ENCODE assay signal across 19 cellular contexts in the genomic region with DNA sequence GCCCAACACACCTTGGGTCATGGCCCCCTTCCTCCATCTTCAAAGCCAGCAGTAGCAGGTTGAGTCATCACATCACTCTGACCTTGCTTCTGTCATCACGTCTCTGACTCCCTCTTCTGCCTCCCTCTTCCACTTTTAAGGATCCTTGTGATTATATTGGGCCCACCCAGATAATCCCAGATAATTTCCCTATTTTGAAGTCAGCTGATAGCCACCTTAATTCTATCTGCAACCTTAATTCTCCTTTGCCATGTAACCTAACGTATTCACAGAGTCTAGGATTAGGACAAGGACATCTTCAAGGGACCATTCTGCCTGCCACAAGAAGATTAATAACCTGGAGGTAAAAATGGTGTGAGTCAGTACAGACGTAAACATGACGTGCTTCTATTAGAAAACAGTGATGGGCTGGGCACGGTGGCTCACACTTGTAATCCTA. TPM values are rescaled to one million over a fixed set of nuclear protein-coding genes. Genes with fewer than 3 reads are reported as not detected.
DNase-seq lines count a peak whose midpoint lies in the region; ATAC-seq, FAIRE-seq and TF ChIP-seq lines count a peak whose summit lies in the region.
"Had no signal": no experiment of that assay in that cellular context is flagged by ENCODE, and none has a peak within 500 bp of the region (broad histone marks: within the 10 kb centered on the region; RNA-seq: fewer than 3 reads in every experiment).

No MANE protein-coding gene starts in this region.

- DNase-seq in HepG2 (ENCODE audit: low spot score) (no peak), right lobe of liver (no peak), neural progenitor cell (ENCODE audit: low spot score) (no peak)
- DNase-seq in activated CD8-positive, alpha-beta memory T cell treated with anti-CD3 and anti-CD28 coated beads, Interleukin-2, amount 10 ng/mL, durations not matched to agents 7 days and 5 days, result no peak
- DNase-seq: activated CD4-positive, alpha-beta T cell treated with anti-CD3 and anti-CD28 coated beads for 36 hours; activated gamma-delta T cell; CD4-positive, alpha-beta memory T cell; DND-41; foreskin melanocyte; left cardiac atrium; retina; upper lobe of left lung had no signal

- intact Hi-C loops in HepG2 (cut with micrococcal nuclease; ENCODE audit: unreplicated experiment) (no loop called here), right lobe of liver (cut with DNase I) (no loop called here)

- H3K27ac ChIP-seq in HepG2 (ENCODE audit: extremely low read length, insufficient read depth, low read length) (peak overlapping the region; percentile 27), right lobe of liver (no peak overlapping the region), neural progenitor cell (no peak overlapping the region)
- H3K27ac ChIP-seq: SK-N-MC, upper lobe of left lung had no signal

- POLR2A ChIA-PET in HepG2 (lab: Yijun Ruan, JAX), result interaction anchor here (1.2 to 7.6 kb wide), 5 partner anchors 22 to 69 kb away, joined by 3 to 85 read pairs (median 6); partner anchors contain the start of genes CTSA, DNTTIP1, NEURL2 and SNX21

- H2AFZ ChIP-seq in HepG2 (ENCODE audit: low read length) (no peak overlapping the region), neural progenitor cell (replicated peaks) (no peak overlapping the region)
- H2AFZ ChIP-seq: GM23338 had no signal

- H3K4me3 ChIP-seq in HepG2 (replicated peaks in 1 of 3; ENCODE audit: insufficient read depth in 1 of 3, low read depth in 2 of 3, low read length in 3 of 3), result no peak overlapping the region
- H3K4me3 ChIP-seq in right lobe of liver, result no peak overlapping the region
- no peak overlapping the region for H3K4me3 ChIP-seq in neural progenitor cell
- H3K4me3 ChIP-seq: GM23338, SK-N-MC, upper lobe of left lung had no signal

- H4K20me1 ChIP-seq in HepG2 (ENCODE audit: insufficient read depth, low read length) (no peaks in the 10 kb centered on the region), neural progenitor cell (ENCODE audit: low read depth) (no peaks in the 10 kb centered on the region)

- ATAC-seq in HepG2 (no peak), right lobe of liver (no peak), HG03469 (IDR thresholded peaks at IDR 0.05; ENCODE audit: unreplicated experiment) (no peak)
- ATAC-seq in activated CD8-positive, alpha-beta memory T cell treated with anti-CD3 and anti-CD28 coated beads, Interleukin-2, amount 10 ng/mL, durations not matched to agents 7 days and 5 days, result no peak
- ATAC-seq: activated CD4-positive, alpha-beta T cell treated with anti-CD3 and anti-CD28 coated beads for 36 hours; GM23338; left cardiac atrium had no signal

- H3K27me3 ChIP-seq in HepG2 (ENCODE audit: control insufficient read depth in 1 of 2, insufficient read depth in 2 of 2, low read length in 2 of 2) (no peaks in the 10 kb centered on the region; a peak in 1 of 5 replicates), right lobe of liver (no peaks in the 10 kb centered on the region), neural progenitor cell (no peaks in the 10 kb centered on the region)
- H3K27me3 ChIP-seq: upper lobe of left lung had no signal

- no peak overlapping the region for H3K9ac ChIP-seq in HepG2 (ENCODE audit: insufficient read depth, low read depth, low read length)
- H3K9ac ChIP-seq in neural progenitor cell, result no peak overlapping the region

- H3K4me1 ChIP-seq in HepG2 (ENCODE audit: insufficient read depth, low read length) (peaks cover 84% of the 10 kb centered on the region), right lobe of liver (peaks cover 0 to 18% (median 5%) of the 10 kb centered on the region in 4 donors), neural progenitor cell (no peaks in the 10 kb centered on the region)

- H3K9me3 ChIP-seq in HepG2 (ENCODE audit: low read length) (no peaks in the 10 kb centered on the region), right lobe of liver (no peaks in the 10 kb centered on the region), neural progenitor cell (ENCODE audit: low read depth) (no peaks in the 10 kb centered on the region)
- H3K9me3 ChIP-seq: upper lobe of left lung had no signal

- H3K9me3 Mint-ChIP-seq in brain, result peaks cover 0 to 1% (median 0%) of the 10 kb centered on the region in 5 experiments
- H3K9me3 Mint-ChIP-seq in neural progenitor cell, result no peaks in the 10 kb centered on the region
- H3K9me3 Mint-ChIP-seq in activated CD8-positive, alpha-beta memory T cell treated with anti-CD3 and anti-CD28 coated beads, Interleukin-2, amount 10 ng/mL, durations not matched to agents 7 days and 5 days (ENCODE audit: low read depth), result no peaks in the 10 kb centered on the region
- H3K9me3 Mint-ChIP-seq: CD4-positive, alpha-beta memory T cell; GM23338; mesothelial cell of epicardium; stimulated activated naive CD8-positive, alpha-beta T cell treated with anti-CD3 and anti-CD28 coated beads, Interleukin-15, Interleukin-2, amounts not matched to agents 100 ng/mL and 50 ng/mL, for 24 hours had no signal

- no peak for TF ChIP-seq EP300 in HepG2 (IDR thresholded peaks at IDR 0.05; ENCODE audit: low read depth in 2 of 2, low read length in 2 of 2)
- TF ChIP-seq EP300 in HepG2 (CRISPR knock-in tag; IDR thresholded peaks at IDR 0.05; ENCODE audit: borderline replicate concordance), result no peak

- no peak for FAIRE-seq in HepG2 (lab: Jason Lieb, UNC)
- FAIRE-seq: colon had no signal

- TF ChIP-seq RAD21 in HepG2 (CRISPR knock-in tag; IDR thresholded peaks at IDR 0.05), result no peak

- H3K4me1 Mint-ChIP-seq in brain (peaks cover 61% of the 10 kb centered on the region), neural progenitor cell (peaks cover 23% of the 10 kb centered on the region)
- H3K4me1 Mint-ChIP-seq in activated CD8-positive, alpha-beta memory T cell treated with anti-CD3 and anti-CD28 coated beads, Interleukin-2, amount 10 ng/mL, durations not matched to agents 7 days and 5 days, result peaks cover 38% of the 10 kb centered on the region

- TF ChIP-seq CTCF in HepG2 (CRISPR knock-in tag; IDR thresholded peaks at IDR 0.05) (no peak), right lobe of liver (IDR thresholded peaks at IDR 0.05) (no peak), brain (conservative IDR thresholded peaks at IDR 0.05) (no peak), neural progenitor cell (IDR thresholded peaks at IDR 0.05) (no peak)

- H3K27me3 Mint-ChIP-seq in brain (peaks cover 5% of the 10 kb centered on the region), neural progenitor cell (ENCODE audit: insufficient read depth, low read depth) (peaks cover 2% of the 10 kb centered on the region)
- H3K27me3 Mint-ChIP-seq in activated CD8-positive, alpha-beta memory T cell treated with anti-CD3 and anti-CD28 coated beads, Interleukin-2, amount 10 ng/mL, durations not matched to agents 7 days and 5 days, result no peaks in the 10 kb centered on the region
- H3K27me3 Mint-ChIP-seq: activated CD4-positive, alpha-beta T cell treated with anti-CD3 and anti-CD28 coated beads for 36 hours; CD4-positive, alpha-beta memory T cell; stimulated activated naive CD8-positive, alpha-beta T cell treated with anti-CD3 and anti-CD28 coated beads, Interleukin-15, Interleukin-2, amounts not matched to agents 100 ng/mL and 50 ng/mL, for 24 hours had no signal

- H3K36me3 Mint-ChIP-seq in brain (peaks cover 17% of the 10 kb centered on the region), neural progenitor cell (no peaks in the 10 kb centered on the region)
- peaks cover 8% of the 10 kb centered on the region for H3K36me3 Mint-ChIP-seq in activated CD8-positive, alpha-beta memory T cell treated with anti-CD3 and anti-CD28 coated beads, Interleukin-2, amount 10 ng/mL, durations not matched to agents 7 days and 5 days
- H3K36me3 Mint-ChIP-seq: mesothelial cell of epicardium had no signal

- no TSS peak for BruUV-seq in HepG2 (replicated peaks; lab: Mats Ljungman, UMichigan)

- in situ Hi-C loops in HepG2 (cut with HindIII; ENCODE audit: extremely low pct_ligation_motif_present, low pct_unique_long_range_greater_than_20kb), result no loop called here

- no peak for TF ChIP-seq POLR2A in HepG2 (IDR thresholded peaks at IDR 0.05; ENCODE audit: insufficient read depth in 1 of 2, low read depth in 2 of 2, low read length in 2 of 2)
- TF ChIP-seq POLR2A in right lobe of liver (IDR thresholded peaks at IDR 0.05), result no peak

- WGBS in HepG2 (ENCODE audit: low lambda C conversion rate), result 81% methylated on average over 5 of the region's 5 CpGs
- 63% methylated on average over 5 of the region's 5 CpGs for WGBS in right lobe of liver (ENCODE audit: insufficient coverage, low coverage, low lambda C conversion rate, missing lambda C conversion rate)

- no peaks in the 10 kb centered on the region for H3F3A ChIP-seq in neural progenitor cell (ENCODE audit: low read depth)

- H3K4me2 ChIP-seq in HepG2 (ENCODE audit: low read depth, low read length) (no peak overlapping the region; the same call in 1 of the 2 replicates), neural progenitor cell (no peak overlapping the region)
- H3K4me2 ChIP-seq: GM23338 had no signal

- H3K4me3 Mint-ChIP-seq in brain (peak overlapping the region; percentile 15 to 75 (median 35)), neural progenitor cell (no peak overlapping the region)
- H3K4me3 Mint-ChIP-seq in activated CD8-positive, alpha-beta memory T cell treated with anti-CD3 and anti-CD28 coated beads, Interleukin-2, amount 10 ng/mL, durations not matched to agents 7 days and 5 days, result no peak overlapping the region
- H3K4me3 Mint-ChIP-seq: activated CD4-positive, alpha-beta T cell treated with anti-CD3 and anti-CD28 coated beads for 36 hours; CD4-positive, alpha-beta memory T cell; GM23338; mesothelial cell of epicardium; stimulated activated naive CD8-positive, alpha-beta T cell treated with anti-CD3 and anti-CD28 coated beads, Interleukin-15, Interleukin-2, amounts not matched to agents 100 ng/mL and 50 ng/mL, for 24 hours had no signal

- peak overlapping the region in 2 of 5 experiments; percentile 20 to 55 for H3K27ac Mint-ChIP-seq in brain
- no peak overlapping the region for H3K27ac Mint-ChIP-seq in neural progenitor cell
- no peak overlapping the region for H3K27ac Mint-ChIP-seq in activated CD8-positive, alpha-beta memory T cell treated with anti-CD3 and anti-CD28 coated beads, Interleukin-2, amount 10 ng/mL, durations not matched to agents 7 days and 5 days
- H3K27ac Mint-ChIP-seq: activated CD4-positive, alpha-beta T cell treated with anti-CD3 and anti-CD28 coated beads for 36 hours; GM23338; stimulated activated naive CD8-positive, alpha-beta T cell treated with anti-CD3 and anti-CD28 coated beads, Interleukin-15, Interleukin-2, amounts not matched to agents 100 ng/mL and 50 ng/mL, for 24 hours had no signal

- H3K79me2 ChIP-seq in HepG2 (ENCODE audit: insufficient read depth, low read length) (peaks cover 4% of the 10 kb centered on the region), neural progenitor cell (ENCODE audit: low read depth) (peaks cover 12% of the 10 kb centered on the region)

- H3K36me3 ChIP-seq in HepG2 (replicated peaks in 1 of 2; ENCODE audit: control insufficient read depth in 1 of 2, insufficient read depth in 2 of 2, low read length in 2 of 2), result no peaks in the 10 kb centered on the region
- H3K36me3 ChIP-seq in right lobe of liver, result no peaks in the 10 kb centered on the region
- H3K36me3 ChIP-seq in neural progenitor cell, result no peaks in the 10 kb centered on the region
- H3K36me3 ChIP-seq: upper lobe of left lung had no signal

- CTCF ChIA-PET in HepG2 (lab: Yijun Ruan, JAX; ENCODE audit: low intra/inter-chr PET ratio, low total read pairs), result no interaction called here
- CTCF ChIA-PET in activated CD8-positive, alpha-beta memory T cell treated with anti-CD3 and anti-CD28 coated beads, Interleukin-2, amount 10 ng/mL, durations not matched to agents 7 days and 5 days (lab: Charles Lee), result interaction anchor here (1.0 kb wide), 1 partner anchor 23 kb away, joined by 3 read pairs; no protein-coding TSS in a partner anchor

RNA-seq across cellular contexts. Expression of gene ZSWIM3, which starts 3.2 kb away (rescaled TPM):
- total RNA-seq in HepG2 (2016; rRNA removed; fragmentation: Illumina TruSeq; extraction: Trizol), result 5.8 and 7.3 TPM in 2 replicates
- total RNA-seq in HepG2 (2016; cell fraction: cytosol; rRNA removed; fragmentation: Illumina TruSeq; extraction: Trizol; ENCODE audit: low read depth), result 0.81 and 1.2 TPM in 2 replicates
- total RNA-seq in HepG2 (2016; cell fraction: insoluble cytoplasmic fraction; rRNA removed; fragmentation: Illumina TruSeq; extraction: Trizol), result 5.4 and 6.5 TPM in 2 replicates
- total RNA-seq in HepG2 (2016; cell fraction: membrane; rRNA removed; fragmentation: Illumina TruSeq; extraction: Trizol), result 2.4 and 2.6 TPM in 2 replicates
- 3.2 and 3.8 TPM in 2 replicates for total RNA-seq in HepG2 (2016; cell fraction: nucleus; rRNA removed; fragmentation: Illumina TruSeq; extraction: Trizol)
- polyA plus RNA-seq in HepG2 (2011; rRNA removed), result 5.2 and 7.1 TPM in 2 replicates
- polyA plus RNA-seq in HepG2 (2011; cell fraction: cytosol; rRNA removed), result 5.2 and 6.1 TPM in 2 replicates
- 3.7 and 5.1 TPM in 2 replicates for polyA plus RNA-seq in HepG2 (2011; cell fraction: nucleus; rRNA removed)
- 3.8 and 4.3 TPM in 2 replicates for polyA plus RNA-seq in HepG2 (2012)
- 0.27 and 0.34 TPM in 2 replicates for polyA plus RNA-seq in HepG2 (2016; cell fraction: cytosol; fragmentation: Illumina TruSeq; extraction: Trizol; ENCODE audit: low read depth)
- 3.5 and 4.2 TPM in 2 replicates for polyA plus RNA-seq in HepG2 (2016; cell fraction: insoluble cytoplasmic fraction; fragmentation: Illumina TruSeq; extraction: Trizol; ENCODE audit: low read depth)
- polyA plus RNA-seq in HepG2 (2016; cell fraction: membrane; fragmentation: Illumina TruSeq; extraction: Trizol; ENCODE audit: low read depth), result 0.60 and 1.0 TPM in 2 replicates
- 4.9 and 5.3 TPM in 2 replicates for polyA plus RNA-seq in HepG2 (2016; cell fraction: nucleus; fragmentation: Illumina TruSeq; extraction: Trizol; ENCODE audit: insufficient read depth, low read depth)
- 18.3 and 18.9 TPM in 2 replicates for polyA minus RNA-seq in HepG2 (2011; rRNA and poly(A)+ RNA removed; ENCODE audit: low replicate concordance)
- 6.0 and 8.8 TPM in 2 replicates for polyA minus RNA-seq in HepG2 (2011; cell fraction: cytosol; rRNA and poly(A)+ RNA removed)
- polyA minus RNA-seq in HepG2 (2011; cell fraction: nucleus; rRNA and poly(A)+ RNA removed), result 3.6 and 5.2 TPM in 2 replicates
- 1 to 10 TPM; 1.7 to 2.7 (median 1.9) TPM for total RNA-seq in right lobe of liver
- polyA plus RNA-seq in brain (ENCODE audit: insufficient read depth, low read depth, low replicate concordance), result 3.6 TPM
- 3.7 and 5.4 TPM in 2 replicates for total RNA-seq in neural progenitor cell (ENCODE audit: low replicate concordance)
- 1 to 10 TPM; 4.5 to 6.5 TPM for total RNA-seq in activated CD8-positive, alpha-beta memory T cell treated with anti-CD3 and anti-CD28 coated beads, Interleukin-2, amount 10 ng/mL, durations not matched to agents 7 days and 5 days

RNA-seq across cellular contexts. Expression of gene ACOT8, which starts 3.4 kb away (rescaled TPM):
- total RNA-seq in HepG2 (2016; rRNA removed; fragmentation: Illumina TruSeq; extraction: Trizol) (31.4 and 39.1 TPM in 2 replicates), right lobe of liver (10 to 100 TPM; 13.9 to 32.1 (median 19.4) TPM), neural progenitor cell (ENCODE audit: low replicate concordance) (13.4 and 26.1 TPM in 2 replicates)
- total RNA-seq in HepG2 (2016; cell fraction: cytosol; rRNA removed; fragmentation: Illumina TruSeq; extraction: Trizol; ENCODE audit: low read depth), result 13.6 and 16.0 TPM in 2 replicates
- 30.3 and 38.0 TPM in 2 replicates for total RNA-seq in HepG2 (2016; cell fraction: insoluble cytoplasmic fraction; rRNA removed; fragmentation: Illumina TruSeq; extraction: Trizol)
- 19.0 and 20.4 TPM in 2 replicates for total RNA-seq in HepG2 (2016; cell fraction: membrane; rRNA removed; fragmentation: Illumina TruSeq; extraction: Trizol)
- total RNA-seq in HepG2 (2016; cell fraction: nucleus; rRNA removed; fragmentation: Illumina TruSeq; extraction: Trizol), result 17.7 and 20.1 TPM in 2 replicates
- polyA plus RNA-seq in HepG2 (2011; rRNA removed) (45.5 and 54.4 TPM in 2 replicates), brain (ENCODE audit: insufficient read depth, low read depth, low replicate concordance) (69.7 TPM)
- polyA plus RNA-seq in HepG2 (2011; cell fraction: cytosol; rRNA removed), result 50.4 and 73.4 TPM in 2 replicates
- 70.1 and 71.8 TPM in 2 replicates for polyA plus RNA-seq in HepG2 (2011; cell fraction: nucleus; rRNA removed)
- polyA plus RNA-seq in HepG2 (2012), result 16.3 and 20.3 TPM in 2 replicates
- polyA plus RNA-seq in HepG2 (2016; cell fraction: cytosol; fragmentation: Illumina TruSeq; extraction: Trizol; ENCODE audit: low read depth), result 11.4 and 13.6 TPM in 2 replicates
- polyA plus RNA-seq in HepG2 (2016; cell fraction: insoluble cytoplasmic fraction; fragmentation: Illumina TruSeq; extraction: Trizol; ENCODE audit: low read depth), result 33.1 and 35.2 TPM in 2 replicates
- polyA plus RNA-seq in HepG2 (2016; cell fraction: membrane; fragmentation: Illumina TruSeq; extraction: Trizol; ENCODE audit: low read depth), result 13.3 and 16.5 TPM in 2 replicates
- polyA plus RNA-seq in HepG2 (2016; cell fraction: nucleus; fragmentation: Illumina TruSeq; extraction: Trizol; ENCODE audit: insufficient read depth, low read depth), result 27.1 and 29.1 TPM in 2 replicates
- polyA minus RNA-seq in HepG2 (2011; rRNA and poly(A)+ RNA removed; ENCODE audit: low replicate concordance), result 60.4 and 71.0 TPM in 2 replicates
- polyA minus RNA-seq in HepG2 (2011; cell fraction: cytosol; rRNA and poly(A)+ RNA removed), result 13.3 and 13.7 TPM in 2 replicates
- polyA minus RNA-seq in HepG2 (2011; cell fraction: nucleus; rRNA and poly(A)+ RNA removed), result 30.1 and 36.4 TPM in 2 replicates
- 10 to 100 TPM; 36.1 TPM for total RNA-seq in activated CD8-positive, alpha-beta memory T cell treated with anti-CD3 and anti-CD28 coated beads, Interleukin-2, amount 10 ng/mL, durations not matched to agents 7 days and 5 days

RNA-seq across cellular contexts. Expression of gene ZSWIM1, which starts 20.4 kb away (rescaled TPM):
- 11.7 and 16.5 TPM in 2 replicates for total RNA-seq in HepG2 (2016; rRNA removed; fragmentation: Illumina TruSeq; extraction: Trizol)
- total RNA-seq in HepG2 (2016; cell fraction: cytosol; rRNA removed; fragmentation: Illumina TruSeq; extraction: Trizol; ENCODE audit: low read depth), result 3.2 and 3.6 TPM in 2 replicates
- 12.7 and 15.4 TPM in 2 replicates for total RNA-seq in HepG2 (2016; cell fraction: insoluble cytoplasmic fraction; rRNA removed; fragmentation: Illumina TruSeq; extraction: Trizol)
- total RNA-seq in HepG2 (2016; cell fraction: membrane; rRNA removed; fragmentation: Illumina TruSeq; extraction: Trizol), result 11.0 and 11.3 TPM in 2 replicates
- total RNA-seq in HepG2 (2016; cell fraction: nucleus; rRNA removed; fragmentation: Illumina TruSeq; extraction: Trizol), result 5.7 and 7.6 TPM in 2 replicates
- 9.0 and 9.5 TPM in 2 replicates for polyA plus RNA-seq in HepG2 (2011; rRNA removed)
- 7.0 and 7.5 TPM in 2 replicates for polyA plus RNA-seq in HepG2 (2011; cell fraction: cytosol; rRNA removed)
- 12.5 and 14.3 TPM in 2 replicates for polyA plus RNA-seq in HepG2 (2011; cell fraction: nucleus; rRNA removed)
- polyA plus RNA-seq in HepG2 (2012), result 10.5 and 11.2 TPM in 2 replicates
- polyA plus RNA-seq in HepG2 (2016; cell fraction: cytosol; fragmentation: Illumina TruSeq; extraction: Trizol; ENCODE audit: low read depth), result 2.1 TPM in 2 replicates
- polyA plus RNA-seq in HepG2 (2016; cell fraction: insoluble cytoplasmic fraction; fragmentation: Illumina TruSeq; extraction: Trizol; ENCODE audit: low read depth), result 13.3 and 15.8 TPM in 2 replicates
- 5.7 and 6.2 TPM in 2 replicates for polyA plus RNA-seq in HepG2 (2016; cell fraction: membrane; fragmentation: Illumina TruSeq; extraction: Trizol; ENCODE audit: low read depth)
- 12.4 and 13.9 TPM in 2 replicates for polyA plus RNA-seq in HepG2 (2016; cell fraction: nucleus; fragmentation: Illumina TruSeq; extraction: Trizol; ENCODE audit: insufficient read depth, low read depth)
- 41.6 and 51.8 TPM in 2 replicates for polyA minus RNA-seq in HepG2 (2011; rRNA and poly(A)+ RNA removed; ENCODE audit: low replicate concordance)
- polyA minus RNA-seq in HepG2 (2011; cell fraction: cytosol; rRNA and poly(A)+ RNA removed), result 12.9 and 15.0 TPM in 2 replicates
- 10.4 and 12.7 TPM in 2 replicates for polyA minus RNA-seq in HepG2 (2011; cell fraction: nucleus; rRNA and poly(A)+ RNA removed)
- total RNA-seq in right lobe of liver, result 1 to 10 TPM; 2.4 to 3.3 (median 3.1) TPM
- 10.1 TPM for polyA plus RNA-seq in brain (ENCODE audit: insufficient read depth, low read depth, low replicate concordance)
- total RNA-seq in neural progenitor cell (ENCODE audit: low replicate concordance), result 10.7 and 16.6 TPM in 2 replicates
- total RNA-seq in activated CD8-positive, alpha-beta memory T cell treated with anti-CD3 and anti-CD28 coated beads, Interleukin-2, amount 10 ng/mL, durations not matched to agents 7 days and 5 days, result 1 to 10 TPM; 2.2 to 4.4 TPM

RNA-seq across cellular contexts. Expression of gene SPATA25, which starts 26.8 kb away (rescaled TPM):
- total RNA-seq in HepG2 (2016; rRNA removed; fragmentation: Illumina TruSeq; extraction: Trizol), result 3.3 and 7.6 TPM in 2 replicates
- total RNA-seq in HepG2 (2016; cell fraction: cytosol; rRNA removed; fragmentation: Illumina TruSeq; extraction: Trizol; ENCODE audit: low read depth), result 0.35 and 0.40 TPM in 2 replicates
- 2.3 and 8.1 TPM in 2 replicates for total RNA-seq in HepG2 (2016; cell fraction: insoluble cytoplasmic fraction; rRNA removed; fragmentation: Illumina TruSeq; extraction: Trizol)
- total RNA-seq in HepG2 (2016; cell fraction: membrane; rRNA removed; fragmentation: Illumina TruSeq; extraction: Trizol), result 2.3 TPM in 2 replicates
- total RNA-seq in HepG2 (2016; cell fraction: nucleus; rRNA removed; fragmentation: Illumina TruSeq; extraction: Trizol), result 13.0 and 19.1 TPM in 2 replicates
- 4.8 and 8.9 TPM in 2 replicates for polyA plus RNA-seq in HepG2 (2011; rRNA removed)
- 1.8 and 3.7 TPM in 2 replicates for polyA plus RNA-seq in HepG2 (2011; cell fraction: cytosol; rRNA removed)
- polyA plus RNA-seq in HepG2 (2011; cell fraction: nucleus; rRNA removed), result 44.5 and 49.8 TPM in 2 replicates
- polyA plus RNA-seq in HepG2 (2012), result 2.1 and 3.2 TPM in 2 replicates
- 0.34 and 0.51 TPM in 2 replicates for polyA plus RNA-seq in HepG2 (2016; cell fraction: cytosol; fragmentation: Illumina TruSeq; extraction: Trizol; ENCODE audit: low read depth)
- polyA plus RNA-seq in HepG2 (2016; cell fraction: insoluble cytoplasmic fraction; fragmentation: Illumina TruSeq; extraction: Trizol; ENCODE audit: low read depth), result 1.0 and 1.7 TPM in 2 replicates
- 0.37 and 1.7 TPM in 2 replicates for polyA plus RNA-seq in HepG2 (2016; cell fraction: membrane; fragmentation: Illumina TruSeq; extraction: Trizol; ENCODE audit: low read depth)
- 23.9 and 34.2 TPM in 2 replicates for polyA plus RNA-seq in HepG2 (2016; cell fraction: nucleus; fragmentation: Illumina TruSeq; extraction: Trizol; ENCODE audit: insufficient read depth, low read depth)
- polyA minus RNA-seq in HepG2 (2011; rRNA and poly(A)+ RNA removed; ENCODE audit: low replicate concordance), result 3.0 and 7.4 TPM in 2 replicates
- 1.8 and 2.4 TPM in 2 replicates for polyA minus RNA-seq in HepG2 (2011; cell fraction: cytosol; rRNA and poly(A)+ RNA removed)
- polyA minus RNA-seq in HepG2 (2011; cell fraction: nucleus; rRNA and poly(A)+ RNA removed), result 19.0 and 20.9 TPM in 2 replicates
- 1 to 10 TPM in 5 of 6 experiments, under 1 TPM in 1; 0.50 to 3.2 (median 2.0) TPM for total RNA-seq in right lobe of liver
- 0.83 TPM for polyA plus RNA-seq in brain (ENCODE audit: insufficient read depth, low read depth, low replicate concordance)
- total RNA-seq in neural progenitor cell (ENCODE audit: low replicate concordance), result 0.43 and 0.54 TPM in 2 replicates
- 1 to 10 TPM in 1 of 2 experiments, under 1 TPM in 1; 0.55 to 1.2 TPM for total RNA-seq in activated CD8-positive, alpha-beta memory T cell treated with anti-CD3 and anti-CD28 coated beads, Interleukin-2, amount 10 ng/mL, durations not matched to agents 7 days and 5 days
- polyA plus RNA-seq: GM23338 had no signal

RNA-seq across cellular contexts. Expression of gene SNX21, which starts 27.0 kb away (rescaled TPM):
- total RNA-seq in HepG2 (2016; rRNA removed; fragmentation: Illumina TruSeq; extraction: Trizol) (9.3 and 12.8 TPM in 2 replicates), right lobe of liver (10 to 100 TPM in 2 of 6 experiments, 1 to 10 TPM in 4; 3.4 to 21.8 (median 6.8) TPM), neural progenitor cell (ENCODE audit: low replicate concordance) (12.2 and 18.9 TPM in 2 replicates)
- total RNA-seq in HepG2 (2016; cell fraction: cytosol; rRNA removed; fragmentation: Illumina TruSeq; extraction: Trizol; ENCODE audit: low read depth), result 3.2 and 4.1 TPM in 2 replicates
- 8.3 and 13.1 TPM in 2 replicates for total RNA-seq in HepG2 (2016; cell fraction: insoluble cytoplasmic fraction; rRNA removed; fragmentation: Illumina TruSeq; extraction: Trizol)
- 8.2 and 11.5 TPM in 2 replicates for total RNA-seq in HepG2 (2016; cell fraction: membrane; rRNA removed; fragmentation: Illumina TruSeq; extraction: Trizol)
- 8.8 and 9.6 TPM in 2 replicates for total RNA-seq in HepG2 (2016; cell fraction: nucleus; rRNA removed; fragmentation: Illumina TruSeq; extraction: Trizol)
- polyA plus RNA-seq in HepG2 (2011; rRNA removed) (7.7 and 9.3 TPM in 2 replicates), brain (ENCODE audit: insufficient read depth, low read depth, low replicate concordance) (18.8 TPM)
- 5.3 and 8.0 TPM in 2 replicates for polyA plus RNA-seq in HepG2 (2011; cell fraction: cytosol; rRNA removed)
- polyA plus RNA-seq in HepG2 (2011; cell fraction: nucleus; rRNA removed), result 19.8 and 23.5 TPM in 2 replicates
- 2.8 and 3.5 TPM in 2 replicates for polyA plus RNA-seq in HepG2 (2012)
- polyA plus RNA-seq in HepG2 (2016; cell fraction: cytosol; fragmentation: Illumina TruSeq; extraction: Trizol; ENCODE audit: low read depth), result 3.6 and 3.9 TPM in 2 replicates
- polyA plus RNA-seq in HepG2 (2016; cell fraction: insoluble cytoplasmic fraction; fragmentation: Illumina TruSeq; extraction: Trizol; ENCODE audit: low read depth), result 9.9 and 11.5 TPM in 2 replicates
- polyA plus RNA-seq in HepG2 (2016; cell fraction: membrane; fragmentation: Illumina TruSeq; extraction: Trizol; ENCODE audit: low read depth), result 7.4 and 8.6 TPM in 2 replicates
- 12.4 and 16.9 TPM in 2 replicates for polyA plus RNA-seq in HepG2 (2016; cell fraction: nucleus; fragmentation: Illumina TruSeq; extraction: Trizol; ENCODE audit: insufficient read depth, low read depth)
- polyA minus RNA-seq in HepG2 (2011; rRNA and poly(A)+ RNA removed; ENCODE audit: low replicate concordance), result 4.7 and 14.9 TPM in 2 replicates
- polyA minus RNA-seq in HepG2 (2011; cell fraction: cytosol; rRNA and poly(A)+ RNA removed), result 5.2 and 5.3 TPM in 2 replicates
- polyA minus RNA-seq in HepG2 (2011; cell fraction: nucleus; rRNA and poly(A)+ RNA removed), result 13.4 and 17.7 TPM in 2 replicates
- 1 to 10 TPM in 1 of 2 experiments, under 1 TPM in 1; 0.96 to 1.1 TPM for total RNA-seq in activated CD8-positive, alpha-beta memory T cell treated with anti-CD3 and anti-CD28 coated beads, Interleukin-2, amount 10 ng/mL, durations not matched to agents 7 days and 5 days

Comparison
In these comparisons a context has a peak if more than half of its experiments do, and no peak if none do; other contexts are left out.
1. H3K4me3 Mint-ChIP-seq: peak in brain (5 of 5); none in neural progenitor cell (single experiment) and activated CD8-positive, alpha-beta memory T cell treated with anti-CD3 and anti-CD28 coated beads, Interleukin-2, amount 10 ng/mL, durations not matched to agents 7 days and 5 days (single experiment).